In genomic region chr11:1682225-1682901, GRCh38 we compare ENCODE assay signal across 1 cellular context.
TF ChIP-seq lines count a peak whose summit lies in the region.

No MANE protein-coding gene starts in this region.

TF ChIP-seq in GM23338, 12 proteins besides CTCF, POLR2A, EP300 and RAD21 (continued from another document):
- no peak for TF ChIP-seq ZNF462 (CRISPR knock-in tag; IDR thresholded peaks at IDR 0.05)
- no peak for TF ChIP-seq POLR2AphosphoS5 (IDR thresholded peaks at IDR 0.05; ENCODE audit: low read depth)
- TF ChIP-seq REST (IDR thresholded peaks at IDR 0.05; ENCODE audit: unreplicated experiment) = no peak
- TF ChIP-seq CREB1 (CRISPR knock-in tag; IDR thresholded peaks at IDR 0.05; ENCODE audit: low read depth) = no peak
